Comparison of ENCODE assay signal across 8 cellular contexts in the genomic region with DNA sequence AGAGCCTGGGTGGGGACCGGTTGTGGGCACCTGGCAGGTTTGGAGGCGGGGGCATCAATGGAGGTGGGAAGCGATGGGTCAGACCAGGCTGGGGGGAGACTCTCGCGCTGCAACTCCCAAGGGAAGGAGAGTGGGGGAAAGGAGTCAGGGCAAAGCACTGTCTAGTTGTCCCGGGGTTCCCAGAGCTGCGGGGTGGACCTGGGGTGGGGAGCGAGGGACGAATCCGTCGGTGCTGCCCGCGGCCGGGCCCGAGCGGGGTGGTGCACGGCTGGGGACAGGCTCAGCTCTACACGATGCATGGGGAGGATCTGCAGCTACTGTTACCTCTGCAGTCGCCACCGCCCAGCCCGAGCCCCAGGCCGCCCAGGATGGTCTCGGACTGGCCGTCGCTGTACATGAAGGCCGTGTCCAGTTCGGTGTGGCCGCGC. TPM values are rescaled to one million over a fixed set of nuclear protein-coding genes. Genes with fewer than 3 reads are reported as not detected.
DNase-seq lines count a peak whose midpoint lies in the region; ATAC-seq and TF ChIP-seq lines count a peak whose summit lies in the region.

No MANE protein-coding gene starts in this region.

- H3K36me3 ChIP-seq in ascending aorta = peaks cover 17 to 18% of the 10 kb centered on the region in 2 donors

- H3K4me1 ChIP-seq in ascending aorta = peaks cover 0 to 13% of the 10 kb centered on the region in 2 donors

- peaks cover 3 to 10% (median 3%) of the 10 kb centered on the region in 3 donors for H3K27me3 Mint-ChIP-seq in immature natural killer cell (ENCODE audit: low read depth in 3 of 3)

- H3K27ac ChIP-seq in ascending aorta = peak overlapping the region; percentile 4 to 50

- intact Hi-C loops in ascending aorta (cut with DNase I) = loop anchor here (10.0 kb wide), 1 partner anchor 387 kb away; no protein-coding TSS in a partner anchor

- peaks cover 4 to 10% (median 6%) of the 10 kb centered on the region in 3 donors for H3K36me3 Mint-ChIP-seq in immature natural killer cell

- peak; percentile 73 for DNase-seq in activated CD8-positive, alpha-beta memory T cell treated with anti-CD3 and anti-CD28 coated beads for 24 hours
- no peak for DNase-seq in activated CD8-positive, alpha-beta memory T cell treated with anti-CD3 and anti-CD28 coated beads, Interleukin-2, amount 50 U/mL, for 4 hours
- DNase-seq in HuH-7.5 (ENCODE audit: low spot score) = peak; percentile 46
- no peak for DNase-seq in ascending aorta (ENCODE audit: low spot score in 2 of 2)
- peak in 1 of 3 donors; percentile 15 for DNase-seq in immature natural killer cell
- peak; percentile 33 for DNase-seq in stimulated activated naive CD8-positive, alpha-beta T cell treated with anti-CD3 and anti-CD28 coated beads, Interleukin-15, Interleukin-2, amounts not matched to agents 100 U/mL and 50 U/mL, for 24 hours

- peak overlapping the region in 5 of 6 donors; percentile 72 to 90 (median 83) for H3K27ac Mint-ChIP-seq in immature natural killer cell

- H3K4me1 Mint-ChIP-seq in immature natural killer cell = peaks cover 45 to 47% of the 10 kb centered on the region in 2 donors

- peak overlapping the region; percentile 85 to 95 (median 88) for H3K4me3 Mint-ChIP-seq in immature natural killer cell

- no peaks in the 10 kb centered on the region for H3K9me3 ChIP-seq in ascending aorta

- ATAC-seq in stimulated activated naive CD8-positive, alpha-beta T cell treated with anti-CD3 and anti-CD28 coated beads, Interleukin-15, Interleukin-2, amounts not matched to agents 100 U/mL and 50 U/mL, for 24 hours = peak; percentile 26
- ATAC-seq in HG03457 (IDR thresholded peaks at IDR 0.05; ENCODE audit: unreplicated experiment) (no peak), HG02970 (IDR thresholded peaks at IDR 0.05; ENCODE audit: low FRiP score, unreplicated experiment) (no peak)

- peak overlapping the region; percentile 71 to 96 for H3K4me3 ChIP-seq in ascending aorta

- no peak for TF ChIP-seq CTCF in ascending aorta (IDR thresholded peaks at IDR 0.05)

- H3K9me3 Mint-ChIP-seq in immature natural killer cell = no peaks in the 10 kb centered on the region

- H3K27me3 ChIP-seq in ascending aorta = no peaks in the 10 kb centered on the region

RNA-seq across cellular contexts. Expression of a gene that starts 0.4 kb away (rescaled TPM):
- total RNA-seq in ascending aorta = 53.7 TPM
- 100 to 1,000 TPM; 130 to 217 (median 153) TPM for polyA plus RNA-seq in immature natural killer cell

RNA-seq across cellular contexts. Expression of a gene that starts 0.6 kb away (rescaled TPM):
- 11.1 TPM for total RNA-seq in ascending aorta
- polyA plus RNA-seq in immature natural killer cell = 10 to 100 TPM in 1 of 3 donors, 1 to 10 TPM in 2; 2.4 to 10.2 (median 3.3) TPM

RNA-seq across cellular contexts. Expression of a gene that starts 22.9 kb away (rescaled TPM):
- 11.7 TPM for total RNA-seq in ascending aorta
- not detected for polyA plus RNA-seq in immature natural killer cell

RNA-seq across cellular contexts. Expression of a gene that starts 59.9 kb away (rescaled TPM):
- 13.4 TPM for total RNA-seq in ascending aorta
- 10 to 100 TPM in 2 of 3 donors, 1 to 10 TPM in 1; 9.1 to 21.8 (median 17.1) TPM for polyA plus RNA-seq in immature natural killer cell

Comparison
In these comparisons a context has a peak if more than half of its experiments do, and no peak if none do; other contexts are left out.
1. DNase-seq: peak in activated CD8-positive, alpha-beta memory T cell treated with anti-CD3 and anti-CD28 coated beads for 24 hours (single experiment), HuH-7.5 (single experiment) and stimulated activated naive CD8-positive, alpha-beta T cell treated with anti-CD3 and anti-CD28 coated beads, Interleukin-15, Interleukin-2, amounts not matched to agents 100 U/mL and 50 U/mL, for 24 hours (single experiment); none in activated CD8-positive, alpha-beta memory T cell treated with anti-CD3 and anti-CD28 coated beads, Interleukin-2, amount 50 U/mL, for 4 hours (single experiment) and ascending aorta (0 of 2).